20 cellular contexts compared by ENCODE assay signal in genomic region chr1:91718877-91719276, GRCh38.
"Had no signal": no experiment of that assay in that cellular context is flagged by ENCODE, and none has a peak within 500 bp of the region (broad histone marks: within the 10 kb centered on the region; RNA-seq: fewer than 3 reads in every experiment).

No MANE protein-coding gene starts in this region.

- H3K9me3 ChIP-seq: colonic mucosa, esophagus squamous epithelium, ovary, thoracic aorta had no signal

- H3K27me3 Mint-ChIP-seq: naive thymus-derived CD4-positive, alpha-beta T cell; progenitor cell of endocrine pancreas had no signal

- H3K4me3 Mint-ChIP-seq: naive thymus-derived CD4-positive, alpha-beta T cell; neural progenitor cell had no signal

- H3K9ac ChIP-seq: neural progenitor cell had no signal

- H3K36me3 ChIP-seq: colonic mucosa, neural progenitor cell, ovary had no signal

- FAIRE-seq: kidney, small intestine had no signal

- H3K9me3 Mint-ChIP-seq: naive thymus-derived CD4-positive, alpha-beta T cell; neural progenitor cell had no signal

- H3K27ac ChIP-seq: colonic mucosa, neural progenitor cell, ovary, thoracic aorta had no signal

- H3K4me1 ChIP-seq: colonic mucosa, neural progenitor cell had no signal

- H3K4me2 ChIP-seq: neural progenitor cell had no signal

- ATAC-seq: left cardiac atrium; left ventricle myocardium superior; naive thymus-derived CD4-positive, alpha-beta T cell; right cardiac atrium; stimulated activated naive CD8-positive, alpha-beta T cell treated with anti-CD3 and anti-CD28 coated beads, Interleukin-15, Interleukin-2, amounts not matched to agents 100 U/mL and 50 U/mL, for 24 hours had no signal

- H3K4me1 Mint-ChIP-seq: neural progenitor cell had no signal

- H3K27me3 ChIP-seq: colonic mucosa, esophagus squamous epithelium, neural progenitor cell, ovary had no signal

- H2AFZ ChIP-seq: neural progenitor cell had no signal

- H3K27ac Mint-ChIP-seq: naive thymus-derived CD4-positive, alpha-beta T cell; progenitor cell of endocrine pancreas had no signal

- H3K4me3 ChIP-seq: colonic mucosa, esophagus squamous epithelium, lung, neural progenitor cell, ovary, thoracic aorta had no signal

- DNase-seq: colonic mucosa; dermis blood vessel endothelial cell; esophagus squamous epithelium; foreskin fibroblast; kidney; left cardiac atrium; left ventricle myocardium superior; mesenchymal stem cell; naive thymus-derived CD4-positive, alpha-beta T cell; nucleus accumbens; ovary; right cardiac atrium; small intestine; stimulated activated CD4-positive, alpha-beta T cell treated with anti-CD3 and anti-CD28 coated beads, Interleukin-12 subunit alpha, Interleukin-12 subunit beta, amount 100 ng/mL, for 4 hours; stimulated activated naive CD8-positive, alpha-beta T cell treated with anti-CD3 and anti-CD28 coated beads, Interleukin-15, Interleukin-2, amounts not matched to agents 100 U/mL and 50 U/mL, for 24 hours; trophoblast cell had no signal
